1 cellular context compared by ENCODE assay signal in the genomic region with DNA sequence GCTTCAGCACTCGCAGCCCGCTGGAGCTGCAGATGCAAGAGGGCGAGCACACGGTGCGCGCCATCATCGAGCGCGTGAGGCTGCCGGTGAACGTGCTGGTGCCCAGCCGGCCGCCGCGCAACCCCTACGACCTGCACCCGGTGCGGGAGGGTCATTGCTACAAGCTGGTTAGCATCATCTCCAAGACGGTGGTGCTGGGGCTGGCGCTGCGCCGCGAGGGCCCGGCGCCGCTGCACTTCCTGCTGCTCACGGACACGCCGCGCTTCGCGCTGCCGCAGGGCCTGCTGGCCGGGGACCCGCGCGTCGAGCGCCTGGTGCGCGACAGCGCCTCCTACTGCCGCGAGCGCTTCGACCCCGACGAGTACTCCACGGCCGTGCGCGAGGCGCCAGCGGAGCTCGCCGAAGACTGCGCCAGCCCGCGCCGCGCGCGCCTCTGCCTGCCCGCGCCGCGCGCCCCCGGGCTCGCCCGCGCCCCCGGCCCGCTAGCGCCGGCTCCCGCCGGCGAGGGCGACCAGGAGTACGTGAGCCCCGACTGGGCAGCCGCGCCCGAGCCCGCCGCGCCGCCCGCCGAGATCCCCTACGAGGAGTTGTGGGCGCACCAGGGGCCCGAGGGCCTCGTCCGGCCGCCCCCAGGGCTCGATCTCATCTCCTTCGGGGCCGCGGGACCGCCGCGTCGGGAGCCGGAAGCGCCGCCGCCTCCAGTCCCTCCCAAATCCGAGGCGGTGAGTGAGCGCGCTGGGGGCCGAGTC.
TF ChIP-seq lines count a peak whose summit lies in the region.

No MANE protein-coding gene starts in this region.

TF ChIP-seq in K562, 482 proteins besides CTCF, POLR2A, EP300 and RAD21 (continued from another document and continues in another):
- TF ChIP-seq, protein P1, sequence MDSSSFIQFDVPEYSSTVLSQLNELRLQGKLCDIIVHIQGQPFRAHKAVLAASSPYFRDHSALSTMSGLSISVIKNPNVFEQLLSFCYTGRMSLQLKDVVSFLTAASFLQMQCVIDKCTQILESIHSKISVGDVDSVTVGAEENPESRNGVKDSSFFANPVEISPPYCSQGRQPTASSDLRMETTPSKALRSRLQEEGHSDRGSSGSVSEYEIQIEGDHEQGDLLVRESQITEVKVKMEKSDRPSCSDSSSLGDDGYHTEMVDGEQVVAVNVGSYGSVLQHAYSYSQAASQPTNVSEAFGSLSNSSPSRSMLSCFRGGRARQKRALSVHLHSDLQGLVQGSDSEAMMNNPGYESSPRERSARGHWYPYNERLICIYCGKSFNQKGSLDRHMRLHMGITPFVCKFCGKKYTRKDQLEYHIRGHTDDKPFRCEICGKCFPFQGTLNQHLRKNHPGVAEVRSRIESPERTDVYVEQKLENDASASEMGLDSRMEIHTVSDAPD (CRISPR knock-in tag; IDR thresholded peaks at IDR 0.05): peak; percentile 11; the same call in 1 of the 2 replicates
- TF ChIP-seq MBD2 (IDR thresholded peaks at IDR 0.05; ENCODE audit: borderline replicate concordance, low read depth) (no peak), HMGN3 (IDR thresholded peaks at IDR 0.05; ENCODE audit: borderline replicate concordance, extremely low read depth, insufficient read length, low read depth, low read length) (peak; percentile 92), ZBTB1 (CRISPR knock-in tag; IDR thresholded peaks at IDR 0.05; ENCODE audit: borderline replicate concordance, low read depth) (peak; percentile 57; the same call in 1 of the 2 replicates), FOXM1 (IDR thresholded peaks at IDR 0.05; ENCODE audit: low read depth) (no peak), FOXM1 (CRISPR knock-in tag; IDR thresholded peaks at IDR 0.05; ENCODE audit: low read depth) (peak; percentile 94; the same call in 1 of the 2 replicates), ZEB2 (IDR thresholded peaks at IDR 0.05) (no peak), MLLT1 (IDR thresholded peaks at IDR 0.05) (peak in 1 of 2 experiments; percentile 66; a peak in 1 of 4 replicates), RB1 (IDR thresholded peaks at IDR 0.05; ENCODE audit: low read depth) (peak; percentile 94), ZNF121 (CRISPR knock-in tag; conservative IDR thresholded peaks at IDR 0.05) (no peak), L3MBTL2 (IDR thresholded peaks at IDR 0.05) (peak; percentile 99), ARNT (IDR thresholded peaks at IDR 0.05) (no peak), BCL6 (CRISPR knock-in tag; IDR thresholded peaks at IDR 0.05) (no peak), ADNP (tag; IDR thresholded peaks at IDR 0.05) (no peak), PRPF4 (IDR thresholded peaks at IDR 0.05; ENCODE audit: insufficient read depth, low read depth, low read length, poor library complexity, severe bottlenecking) (no peak), POLR2AphosphoS5 (IDR thresholded peaks at IDR 0.05; ENCODE audit: control insufficient read depth, insufficient read depth, low read depth, low read length) (no peak), ZBTB7A (IDR thresholded peaks at IDR 0.05; ENCODE audit: borderline replicate concordance, control insufficient read depth, low read depth, low read length) (peak; percentile 85), BRF2 (IDR thresholded peaks at IDR 0.05; ENCODE audit: borderline replicate concordance, insufficient read depth, insufficient read length) (no peak), IFI16 (CRISPR knock-in tag; IDR thresholded peaks at IDR 0.05) (no peak), CBX3 (IDR thresholded peaks at IDR 0.05; ENCODE audit: borderline replicate concordance in 1 of 2, low read length in 2 of 2) (peak in 1 of 2 experiments; percentile 65; a peak in 1 of 3 replicates), MAX (CRISPR knock-in tag; IDR thresholded peaks at IDR 0.05) (peak; percentile 94), SMARCC2 (IDR thresholded peaks at IDR 0.05; ENCODE audit: low read depth) (no peak; the same call in 1 of the 2 replicates), ZNF696 (CRISPR knock-in tag; conservative IDR thresholded peaks at IDR 0.05) (no peak), GTF2B (IDR thresholded peaks at IDR 0.05; ENCODE audit: extremely low read depth, insufficient read length) (no peak), TRIM28 (IDR thresholded peaks at IDR 0.05) (no peak)
- TF ChIP-seq, protein P2, sequence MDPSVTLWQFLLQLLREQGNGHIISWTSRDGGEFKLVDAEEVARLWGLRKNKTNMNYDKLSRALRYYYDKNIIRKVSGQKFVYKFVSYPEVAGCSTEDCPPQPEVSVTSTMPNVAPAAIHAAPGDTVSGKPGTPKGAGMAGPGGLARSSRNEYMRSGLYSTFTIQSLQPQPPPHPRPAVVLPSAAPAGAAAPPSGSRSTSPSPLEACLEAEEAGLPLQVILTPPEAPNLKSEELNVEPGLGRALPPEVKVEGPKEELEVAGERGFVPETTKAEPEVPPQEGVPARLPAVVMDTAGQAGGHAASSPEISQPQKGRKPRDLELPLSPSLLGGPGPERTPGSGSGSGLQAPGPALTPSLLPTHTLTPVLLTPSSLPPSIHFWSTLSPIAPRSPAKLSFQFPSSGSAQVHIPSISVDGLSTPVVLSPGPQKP (CRISPR knock-in tag; IDR thresholded peaks at IDR 0.05): 0 out of 2 replicates have a peak, but pooled peaks have one; percentile 52
- TF ChIP-seq, protein P3, sequence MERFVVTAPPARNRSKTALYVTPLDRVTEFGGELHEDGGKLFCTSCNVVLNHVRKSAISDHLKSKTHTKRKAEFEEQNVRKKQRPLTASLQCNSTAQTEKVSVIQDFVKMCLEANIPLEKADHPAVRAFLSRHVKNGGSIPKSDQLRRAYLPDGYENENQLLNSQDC (CRISPR knock-in tag; IDR thresholded peaks at IDR 0.05): no peak
- TF ChIP-seq, protein P4, sequence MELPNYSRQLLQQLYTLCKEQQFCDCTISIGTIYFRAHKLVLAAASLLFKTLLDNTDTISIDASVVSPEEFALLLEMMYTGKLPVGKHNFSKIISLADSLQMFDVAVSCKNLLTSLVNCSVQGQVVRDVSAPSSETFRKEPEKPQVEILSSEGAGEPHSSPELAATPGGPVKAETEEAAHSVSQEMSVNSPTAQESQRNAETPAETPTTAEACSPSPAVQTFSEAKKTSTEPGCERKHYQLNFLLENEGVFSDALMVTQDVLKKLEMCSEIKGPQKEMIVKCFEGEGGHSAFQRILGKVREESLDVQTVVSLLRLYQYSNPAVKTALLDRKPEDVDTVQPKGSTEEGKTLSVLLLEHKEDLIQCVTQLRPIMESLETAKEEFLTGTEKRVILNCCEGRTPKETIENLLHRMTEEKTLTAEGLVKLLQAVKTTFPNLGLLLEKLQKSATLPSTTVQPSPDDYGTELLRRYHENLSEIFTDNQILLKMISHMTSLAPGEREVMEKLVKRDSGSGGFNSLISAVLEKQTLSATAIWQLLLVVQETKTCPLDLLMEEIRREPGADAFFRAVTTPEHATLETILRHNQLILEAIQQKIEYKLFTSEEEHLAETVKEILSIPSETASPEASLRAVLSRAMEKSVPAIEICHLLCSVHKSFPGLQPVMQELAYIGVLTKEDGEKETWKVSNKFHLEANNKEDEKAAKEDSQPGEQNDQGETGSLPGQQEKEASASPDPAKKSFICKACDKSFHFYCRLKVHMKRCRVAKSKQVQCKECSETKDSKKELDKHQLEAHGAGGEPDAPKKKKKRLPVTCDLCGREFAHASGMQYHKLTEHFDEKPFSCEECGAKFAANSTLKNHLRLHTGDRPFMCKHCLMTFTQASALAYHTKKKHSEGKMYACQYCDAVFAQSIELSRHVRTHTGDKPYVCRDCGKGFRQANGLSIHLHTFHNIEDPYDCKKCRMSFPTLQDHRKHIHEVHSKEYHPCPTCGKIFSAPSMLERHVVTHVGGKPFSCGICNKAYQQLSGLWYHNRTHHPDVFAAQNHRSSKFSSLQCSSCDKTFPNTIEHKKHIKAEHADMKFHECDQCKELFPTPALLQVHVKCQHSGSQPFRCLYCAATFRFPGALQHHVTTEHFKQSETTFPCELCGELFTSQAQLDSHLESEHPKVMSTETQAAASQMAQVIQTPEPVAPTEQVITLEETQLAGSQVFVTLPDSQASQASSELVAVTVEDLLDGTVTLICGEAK (IDR thresholded peaks at IDR 0.05): peak; percentile 61; the same call in 1 of the 2 replicates
- TF ChIP-seq, protein P4 (CRISPR knock-in tag; IDR thresholded peaks at IDR 0.05): no peak
- TF ChIP-seq, protein P5, sequence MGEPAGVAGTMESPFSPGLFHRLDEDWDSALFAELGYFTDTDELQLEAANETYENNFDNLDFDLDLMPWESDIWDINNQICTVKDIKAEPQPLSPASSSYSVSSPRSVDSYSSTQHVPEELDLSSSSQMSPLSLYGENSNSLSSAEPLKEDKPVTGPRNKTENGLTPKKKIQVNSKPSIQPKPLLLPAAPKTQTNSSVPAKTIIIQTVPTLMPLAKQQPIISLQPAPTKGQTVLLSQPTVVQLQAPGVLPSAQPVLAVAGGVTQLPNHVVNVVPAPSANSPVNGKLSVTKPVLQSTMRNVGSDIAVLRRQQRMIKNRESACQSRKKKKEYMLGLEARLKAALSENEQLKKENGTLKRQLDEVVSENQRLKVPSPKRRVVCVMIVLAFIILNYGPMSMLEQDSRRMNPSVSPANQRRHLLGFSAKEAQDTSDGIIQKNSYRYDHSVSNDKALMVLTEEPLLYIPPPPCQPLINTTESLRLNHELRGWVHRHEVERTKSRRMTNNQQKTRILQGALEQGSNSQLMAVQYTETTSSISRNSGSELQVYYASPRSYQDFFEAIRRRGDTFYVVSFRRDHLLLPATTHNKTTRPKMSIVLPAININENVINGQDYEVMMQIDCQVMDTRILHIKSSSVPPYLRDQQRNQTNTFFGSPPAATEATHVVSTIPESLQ (CRISPR knock-in tag; IDR thresholded peaks at IDR 0.05): peak; percentile 85; the same call in 1 of the 2 replicates
- TF ChIP-seq, protein P6, sequence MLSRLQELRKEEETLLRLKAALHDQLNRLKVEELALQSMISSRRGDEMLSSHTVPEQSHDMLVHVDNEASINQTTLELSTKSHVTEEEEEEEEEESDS (CRISPR knock-in tag; IDR thresholded peaks at IDR 0.05): no peak
